ENCODE assay signal across 16 cellular contexts in genomic region chr20:40636486-40636885, GRCh38. TPM values are rescaled to one million over a fixed set of nuclear protein-coding genes. Genes with fewer than 3 reads are reported as not detected.
A peak's percentile ranks its signal among the peaks of the same experiment; 100 is the strongest.
DNase-seq lines count a peak whose midpoint lies in the region; ATAC-seq and TF ChIP-seq lines count a peak whose summit lies in the region.
"Had no signal": no experiment of that assay in that cellular context is flagged by ENCODE, and none has a peak within 500 bp of the region (broad histone marks: within the 10 kb centered on the region; RNA-seq: fewer than 3 reads in every experiment).

No MANE protein-coding gene starts in this region.

- DNase-seq in RWPE2 (ENCODE audit: low spot score) (peak; percentile 38), lower leg skin (ENCODE audit: low spot score in 2 of 2) (peak; percentile 5 to 68), suprapubic skin (ENCODE audit: low spot score in 2 of 2) (peak; percentile 6 to 15), middle frontal gyrus (ENCODE audit: extremely low spot score, low spot score) (no peak)
- peak; percentile 20 for DNase-seq in activated CD8-positive, alpha-beta memory T cell treated with anti-CD3 and anti-CD28 coated beads, Interleukin-2, amount 50 U/mL, for 48 hours
- DNase-seq in stimulated activated naive CD8-positive, alpha-beta T cell treated with anti-CD3 and anti-CD28 coated beads, Interleukin-15, Interleukin-2, amounts not matched to agents 100 U/mL and 50 U/mL, for 24 hours = no peak
- DNase-seq in T-helper 2 cell treated with Interferon-gamma antibody and Interleukin-4, amounts not matched to agents 5 μg/mL and 100 μg/mL, for 36 hours (ENCODE audit: low spot score) = no peak
- DNase-seq: BE2C; CD4-positive, alpha-beta memory T cell; COR-L47; DMS153; DMS79 treated with DMSO at 0.1 percent for 48 hours; EL had no signal

- ATAC-seq in RWPE2 (ENCODE audit: low read depth) = no peak
- ATAC-seq in stimulated activated naive CD8-positive, alpha-beta T cell treated with anti-CD3 and anti-CD28 coated beads, Interleukin-15, Interleukin-2, amounts not matched to agents 100 U/mL and 50 U/mL, for 24 hours = no peak
- ATAC-seq: A549 had no signal

- intact Hi-C loops in lower leg skin (cut with DNase I; ENCODE audit: low total_unique reads) = no loop called here

- no peak overlapping the region for H3K27ac Mint-ChIP-seq in T-helper 2 cell treated with Interferon-gamma antibody and Interleukin-4, amounts not matched to agents 5 μg/mL and 100 μg/mL, for 36 hours
- H3K27ac Mint-ChIP-seq: CD4-positive, alpha-beta memory T cell had no signal

- no peak for TF ChIP-seq EP300 in suprapubic skin (IDR thresholded peaks at IDR 0.05)

- H3K36me3 ChIP-seq in RWPE2 (ENCODE audit: low read depth) (no peaks in the 10 kb centered on the region), suprapubic skin (no peaks in the 10 kb centered on the region)
- H3K36me3 ChIP-seq: BE2C, HAP-1 had no signal

- WGBS in lower leg skin, 2 donors = 92 to 96% methylated on average over 2 of the region's 2 CpGs
- WGBS in suprapubic skin = 95% methylated on average over 2 of the region's 2 CpGs

- TF ChIP-seq POLR2A in lower leg skin (IDR thresholded peaks at IDR 0.05) = no peak
- TF ChIP-seq POLR2A in suprapubic skin (IDR thresholded peaks at IDR 0.05) = no peak

- no peaks in the 10 kb centered on the region for H3K9me3 Mint-ChIP-seq in T-helper 2 cell treated with Interferon-gamma antibody and Interleukin-4, amounts not matched to agents 5 μg/mL and 100 μg/mL, for 36 hours

- H3K27ac ChIP-seq in RWPE2 (ENCODE audit: poor library complexity, severe bottlenecking) (no peak overlapping the region), suprapubic skin (no peak overlapping the region)
- H3K27ac ChIP-seq: A549, C4-2B had no signal

- H3K27me3 ChIP-seq in RWPE2 (ENCODE audit: insufficient read depth, poor library complexity, severe bottlenecking) (no peaks in the 10 kb centered on the region), suprapubic skin (no peaks in the 10 kb centered on the region)
- H3K27me3 ChIP-seq: BE2C had no signal

- no peak for TF ChIP-seq CTCF in RWPE2 (IDR thresholded peaks at IDR 0.05; ENCODE audit: poor library complexity, severe bottlenecking)
- TF ChIP-seq CTCF in lower leg skin (IDR thresholded peaks at IDR 0.05) = no peak
- TF ChIP-seq CTCF in suprapubic skin (IDR thresholded peaks at IDR 0.05) = no peak

- H3K4me1 ChIP-seq in RWPE2 (ENCODE audit: insufficient read depth, poor library complexity, severe bottlenecking) (no peaks in the 10 kb centered on the region), suprapubic skin (peaks cover 21% of the 10 kb centered on the region)
- H3K4me1 ChIP-seq: A549, BE2C, HAP-1 had no signal

- H3K36me3 Mint-ChIP-seq in T-helper 2 cell treated with Interferon-gamma antibody and Interleukin-4, amounts not matched to agents 5 μg/mL and 100 μg/mL, for 36 hours (ENCODE audit: low read depth) = no peaks in the 10 kb centered on the region
- H3K36me3 Mint-ChIP-seq: CD4-positive, alpha-beta memory T cell had no signal

- H3K4me3 Mint-ChIP-seq in T-helper 2 cell treated with Interferon-gamma antibody and Interleukin-4, amounts not matched to agents 5 μg/mL and 100 μg/mL, for 36 hours = no peak overlapping the region
- H3K4me3 Mint-ChIP-seq: CD4-positive, alpha-beta memory T cell had no signal

- H3K9me3 ChIP-seq in RWPE2 (ENCODE audit: severe bottlenecking) (no peaks in the 10 kb centered on the region), suprapubic skin (no peaks in the 10 kb centered on the region)
- H3K9me3 ChIP-seq: A549, BE2C, HAP-1 had no signal

- H3K4me1 Mint-ChIP-seq in T-helper 2 cell treated with Interferon-gamma antibody and Interleukin-4, amounts not matched to agents 5 μg/mL and 100 μg/mL, for 36 hours (ENCODE audit: low read depth) = no peaks in the 10 kb centered on the region
- H3K4me1 Mint-ChIP-seq: CD4-positive, alpha-beta memory T cell had no signal

- H3K4me3 ChIP-seq in RWPE2 (ENCODE audit: severe bottlenecking) (no peak overlapping the region), lower leg skin (ENCODE audit: low read depth, poor library complexity, severe bottlenecking) (no peak overlapping the region), suprapubic skin (no peak overlapping the region)
- H3K4me3 ChIP-seq: A549, HAP-1 had no signal

- H3K27me3 Mint-ChIP-seq in T-helper 2 cell treated with Interferon-gamma antibody and Interleukin-4, amounts not matched to agents 5 μg/mL and 100 μg/mL, for 36 hours (ENCODE audit: low read depth) = no peaks in the 10 kb centered on the region

RNA-seq across cellular contexts. Expression of gene MAFB, which starts 52.5 kb away (rescaled TPM):
- 10 to 100 TPM; 40.4 to 96.8 (median 60.8) TPM for total RNA-seq in lower leg skin
- total RNA-seq in suprapubic skin = 10 to 100 TPM; 25.7 to 89.4 (median 69.2) TPM

Comparison
In these comparisons a context has a peak if more than half of its experiments do, and no peak if none do; other contexts are left out.
1. DNase-seq: peak in RWPE2 (single experiment), activated CD8-positive, alpha-beta memory T cell treated with anti-CD3 and anti-CD28 coated beads, Interleukin-2, amount 50 U/mL, for 48 hours (single experiment), lower leg skin (2 of 2) and suprapubic skin (2 of 2); none in middle frontal gyrus (single experiment), stimulated activated naive CD8-positive, alpha-beta T cell treated with anti-CD3 and anti-CD28 coated beads, Interleukin-15, Interleukin-2, amounts not matched to agents 100 U/mL and 50 U/mL, for 24 hours (single experiment) and T-helper 2 cell treated with Interferon-gamma antibody and Interleukin-4, amounts not matched to agents 5 μg/mL and 100 μg/mL, for 36 hours (single experiment).